In the genomic region with DNA sequence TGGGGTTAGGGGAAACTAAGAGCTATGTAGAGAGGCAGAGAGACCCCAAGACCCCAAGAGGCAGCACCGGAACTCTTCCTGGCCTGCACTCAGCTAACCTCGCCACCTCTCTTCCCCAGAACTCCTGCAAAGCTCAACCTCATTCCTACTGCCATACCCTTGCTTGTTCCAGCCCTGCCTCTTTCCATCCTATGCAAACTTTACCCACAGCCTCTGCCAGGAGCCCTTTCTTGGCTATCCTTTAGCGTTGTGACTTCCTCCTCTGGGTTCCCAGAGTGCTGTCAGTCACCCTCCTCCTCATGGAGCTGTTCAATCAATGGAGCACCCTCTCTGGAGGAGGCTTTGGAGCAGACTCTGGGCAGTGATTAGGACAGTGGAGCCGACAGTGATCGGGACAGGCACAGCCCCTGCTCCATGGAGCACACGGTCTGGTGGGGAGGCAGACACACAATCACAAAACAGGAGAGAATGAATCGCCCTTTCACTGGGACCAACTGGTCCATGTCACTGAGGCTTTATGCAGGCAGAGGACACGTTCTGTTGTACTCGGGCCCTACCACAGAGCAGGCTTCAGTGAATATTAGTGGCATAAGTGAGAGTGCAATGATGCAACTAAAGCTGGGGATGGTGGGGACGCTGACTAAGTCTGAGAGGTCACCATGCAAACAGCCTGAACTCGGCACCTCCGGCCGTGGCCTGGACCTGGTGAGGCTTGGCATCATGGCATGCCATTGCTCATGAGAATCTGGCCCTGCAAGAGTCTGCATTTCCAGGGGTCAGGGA, we compare ENCODE assay signal across 15 cellular contexts. TPM values are rescaled to one million over a fixed set of nuclear protein-coding genes. Genes with fewer than 3 reads are reported as not detected.
DNase-seq lines count a peak whose midpoint lies in the region; ATAC-seq, FAIRE-seq and TF ChIP-seq lines count a peak whose summit lies in the region.
"Had no signal": no experiment of that assay in that cellular context is flagged by ENCODE, and none has a peak within 500 bp of the region (broad histone marks: within the 10 kb centered on the region; RNA-seq: fewer than 3 reads in every experiment).

No MANE protein-coding gene starts in this region.

- no peaks in the 10 kb centered on the region for H3K79me2 ChIP-seq in H9 (ENCODE audit: insufficient read depth, low read length)
- no peaks in the 10 kb centered on the region for H3K79me2 ChIP-seq in PC-9 (ENCODE audit: low read depth)

- H3K18ac ChIP-seq in H9 (ENCODE audit: insufficient read length, low read depth, low read length) = no peak overlapping the region

- ATAC-seq in A549 (no peak), GM21381 (IDR thresholded peaks at IDR 0.05; ENCODE audit: unreplicated experiment) (no peak)

- CTCF ChIA-PET in A549 (lab: Yijun Ruan, JAX) = interaction anchor here (0.7 to 13.9 kb wide), 10 partner anchors 8 to 468 kb away, joined by 3 to 179 read pairs (median 4); no protein-coding TSS in a partner anchor
- CTCF ChIA-PET in PC-9 (lab: Charles Lee) = interaction anchor here (0.6 to 2.6 kb wide), 6 partner anchors 7 to 80 kb away, joined by 3 to 16 read pairs (median 4); no protein-coding TSS in a partner anchor

- no peaks in the 10 kb centered on the region for H3K27me3 ChIP-seq in H9 (ENCODE audit: insufficient read depth, low read length)
- no peaks in the 10 kb centered on the region for H3K27me3 ChIP-seq in PC-9 (ENCODE audit: insufficient read depth, low read depth)
- H3K27me3 ChIP-seq: testis had no signal

- no peak overlapping the region for H3K23ac ChIP-seq in H9 (ENCODE audit: insufficient read length, low read depth, low read length)

- intact Hi-C loops in PC-9 (cut with micrococcal nuclease; ENCODE audit: unreplicated experiment) = loop anchor here (1.0 to 2.0 kb wide), 4 partner anchors 7 to 95 kb away; partner anchors contain the start of gene P2RY2

- no peak for FAIRE-seq in A549 (lab: Jason Lieb, UNC)
- FAIRE-seq: A204.1, colon had no signal

- H3K9me3 ChIP-seq in A549 (no peaks in the 10 kb centered on the region), H9 (ENCODE audit: control insufficient read depth, low read depth, low read length) (no peaks in the 10 kb centered on the region), PC-9 (ENCODE audit: insufficient read depth, low read depth) (no peaks in the 10 kb centered on the region)
- H3K9me3 ChIP-seq: testis had no signal

- H4K91ac ChIP-seq in H9 (ENCODE audit: insufficient read length, low read depth, low read length) = no peak overlapping the region

- H3K4me2 ChIP-seq in A549 (no peak overlapping the region; the same call in 2 of the 3 replicates), H9 (ENCODE audit: insufficient read depth, insufficient read length, low read length) (no peak overlapping the region), PC-9 (peak overlapping the region; percentile 81)

- 78% methylated on average over 13 of the region's 13 CpGs for WGBS in A549 (ENCODE audit: missing lambda C conversion rate)
- WGBS in H9 (ENCODE audit: extremely low coverage, insufficient read length, low lambda C conversion rate) = no CpG with 5 or more reads among the region's 13 CpGs

- H2BK12ac ChIP-seq in H9 (ENCODE audit: insufficient read length, low read depth, low read length) = no peak overlapping the region

- H3K4me1 ChIP-seq in A549 (peaks cover 57% of the 10 kb centered on the region), H9 (ENCODE audit: insufficient read depth, low read length) (peaks cover 1% of the 10 kb centered on the region; the same call in 1 of the 2 replicates), PC-9 (replicated peaks; ENCODE audit: insufficient read depth) (peaks cover 91% of the 10 kb centered on the region)
- H3K4me1 ChIP-seq: testis had no signal

- no peak for TF ChIP-seq POLR2A in A549 (IDR thresholded peaks at IDR 0.05; ENCODE audit: low read length)

- POLR2A ChIA-PET in A549 (lab: Yijun Ruan, JAX) (no interaction called here), PC-9 (lab: Charles Lee; ENCODE audit: unreplicated experiment) (interaction anchor here (0.7 to 1.0 kb wide), 2 partner anchors 8 to 536 kb away, joined by 4 read pairs; no protein-coding TSS in a partner anchor)

- no peak overlapping the region for H2BK20ac ChIP-seq in H9 (ENCODE audit: low read depth, low read length, poor library complexity, severe bottlenecking)

- 0 out of 2 replicates have a peak overlapping the region, but pooled peaks have one; percentile 43 for H2BK15ac ChIP-seq in H9 (ENCODE audit: low read depth, low read length)

- TF ChIP-seq CTCF in A549 (IDR thresholded peaks at IDR 0.05) = no peak
- no peak for TF ChIP-seq CTCF in H9 (conservative IDR thresholded peaks at IDR 0.05)
- TF ChIP-seq CTCF in PC-9 (conservative IDR thresholded peaks at IDR 0.05) = no peak; the same call in 1 of the 2 replicates

- H3K4me3 Mint-ChIP-seq in H9 = no peak overlapping the region
- H3K4me3 Mint-ChIP-seq: activated naive CD8-positive, alpha-beta T cell treated with anti-CD3 and anti-CD28 coated beads for 36 hours had no signal

- no peak for DNase-seq in A549 (ENCODE audit: low read depth in 1 of 2, low spot score in 1 of 2)
- DNase-seq in H9 = no peak
- peak; percentile 93 to 99 for DNase-seq in PC-9
- peak; percentile 81 for DNase-seq in kidney tubule cell (ENCODE audit: low spot score)
- DNase-seq in NCI-H526 treated with DMSO at 0.1 percent for 48 hours (lab: John Stamatoyannopoulos, UW) = no peak
- DNase-seq in H4 (ENCODE audit: low spot score) = no peak
- no peak for DNase-seq in iPS-NIHi11 (ENCODE audit: low spot score)
- DNase-seq: activated naive CD8-positive, alpha-beta T cell treated with anti-CD3 and anti-CD28 coated beads for 36 hours; NCI-H2081; retina; RPMI8226; testis had no signal

- H3K23me2 ChIP-seq in H9 (ENCODE audit: insufficient read length, low read depth, low read length, poor library complexity, severe bottlenecking) = no peaks in the 10 kb centered on the region

- BruUV-seq in PC-9 (replicated peaks; lab: Mats Ljungman, UMichigan) = no TSS peak

- H3K27me3 Mint-ChIP-seq in H9 (ENCODE audit: low read depth) = peaks cover 1% of the 10 kb centered on the region
- H3K27me3 Mint-ChIP-seq: activated naive CD8-positive, alpha-beta T cell treated with anti-CD3 and anti-CD28 coated beads for 36 hours had no signal

- H3F3A ChIP-seq in PC-9 (ENCODE audit: insufficient read depth, low read depth) = peaks cover 68% of the 10 kb centered on the region

- H2BK120ac ChIP-seq in H9 (ENCODE audit: low read depth, low read length, poor library complexity, severe bottlenecking) = no peak overlapping the region

- no peaks in the 10 kb centered on the region for H4K20me1 ChIP-seq in H9 (ENCODE audit: control insufficient read depth, insufficient read depth, insufficient read length)
- H4K20me1 ChIP-seq in PC-9 (ENCODE audit: insufficient read depth) = no peaks in the 10 kb centered on the region

- no peak overlapping the region for H3T11ph ChIP-seq in H9 (ENCODE audit: low read length)

- no peak overlapping the region for H3K4ac ChIP-seq in H9 (ENCODE audit: low read depth, low read length)

- no peaks in the 10 kb centered on the region for H3K36me3 ChIP-seq in PC-9 (ENCODE audit: low read depth)

- no peak for TF ChIP-seq RAD21 in A549 (conservative IDR thresholded peaks at IDR 0.05 in 1 of 2, IDR thresholded peaks at IDR 0.05 in 1 of 2)

- H3K56ac ChIP-seq in H9 (ENCODE audit: insufficient read length, low read depth, low read length) = no peak overlapping the region

- H3K9me2 ChIP-seq in PC-9 (ENCODE audit: insufficient read depth) = no peaks in the 10 kb centered on the region

- no peak for TF ChIP-seq EP300 in A549 (IDR thresholded peaks at IDR 0.05)

- H3K9ac ChIP-seq in H9 (ENCODE audit: extremely low read depth, insufficient read length, low read length) = no peak overlapping the region

- H4K5ac ChIP-seq in H9 (ENCODE audit: insufficient read length, low read depth, low read length) = no peak overlapping the region

- peak overlapping the region; percentile 65 to 78; a peak in 5 of 6 replicates for H3K27ac ChIP-seq in A549
- H3K27ac ChIP-seq in H9 (ENCODE audit: insufficient read length, low read depth, low read length) = no peak overlapping the region
- H3K27ac ChIP-seq in PC-9 = peak overlapping the region; percentile 99
- H3K27ac ChIP-seq: testis had no signal

- H2AK5ac ChIP-seq in H9 (ENCODE audit: insufficient read length, low read length) = no peak overlapping the region

- H3K4me3 ChIP-seq in A549 (no peak overlapping the region), PC-9 (peak overlapping the region; percentile 20; the same call in 1 of the 2 replicates)
- H3K4me3 ChIP-seq: testis had no signal

- no peaks in the 10 kb centered on the region for H3K9me3 Mint-ChIP-seq in H9
- H3K9me3 Mint-ChIP-seq: activated naive CD8-positive, alpha-beta T cell treated with anti-CD3 and anti-CD28 coated beads for 36 hours had no signal

- no peak overlapping the region for H3K14ac ChIP-seq in H9 (ENCODE audit: insufficient read depth, low read length)

- H4K8ac ChIP-seq in H9 (replicated peaks; ENCODE audit: insufficient read length, low read depth, low read length) = no peak overlapping the region

- H3K36me3 Mint-ChIP-seq in H9 (ENCODE audit: insufficient read depth in 1 of 3, low read depth in 3 of 3) = no peaks in the 10 kb centered on the region
- H3K36me3 Mint-ChIP-seq: activated naive CD8-positive, alpha-beta T cell treated with anti-CD3 and anti-CD28 coated beads for 36 hours had no signal

- H2BK5ac ChIP-seq in H9 (ENCODE audit: insufficient read length, low read length) = no peak overlapping the region

- H3K27ac Mint-ChIP-seq in H9 = no peak overlapping the region
- H3K27ac Mint-ChIP-seq: activated naive CD8-positive, alpha-beta T cell treated with anti-CD3 and anti-CD28 coated beads for 36 hours had no signal

- no peaks in the 10 kb centered on the region for H3K79me1 ChIP-seq in H9 (ENCODE audit: insufficient read depth, low read depth, low read length, poor library complexity, severe bottlenecking)

- peaks cover 3% of the 10 kb centered on the region in 2 experiments for H3K4me1 Mint-ChIP-seq in H9
- H3K4me1 Mint-ChIP-seq: activated naive CD8-positive, alpha-beta T cell treated with anti-CD3 and anti-CD28 coated beads for 36 hours had no signal

- H2AFZ ChIP-seq in H9 (ENCODE audit: low read length) (no peak overlapping the region), PC-9 (no peak overlapping the region)

RNA-seq across cellular contexts. Expression of gene P2RY2, which starts 24.6 kb away (rescaled TPM):
- 3.7 and 5.2 TPM in 2 replicates for polyA plus RNA-seq in A549 (2011; rRNA removed)
- 7.6 and 11.4 TPM in 2 replicates for polyA plus RNA-seq in A549 (2012; cell fraction: cytosol; rRNA removed)
- 10.3 and 15.5 TPM in 2 replicates for polyA plus RNA-seq in A549 (2012; cell fraction: nucleus; rRNA removed)
- polyA plus RNA-seq in A549 (2017; fragmentation: RNase III; extraction: RNeasy Plus Mini Kit Qiagen cat#74134 plus additional on column Dnase treatment) = 6.1 to 6.4 TPM (median 6.4 TPM) in 3 replicates
- 6.8 and 8.8 TPM in 2 replicates for polyA minus RNA-seq in A549 (2011; rRNA and poly(A)+ RNA removed)
- total RNA-seq in H9 (2021) = 0.26 and 0.35 TPM in 2 replicates
- total RNA-seq in PC-9 (2021) = 19.8 and 22.5 TPM in 2 replicates
- not detected in 2 replicates for total RNA-seq in H4 (2014; rRNA removed; shearing (Covaris generic))
- total RNA-seq: activated naive CD8-positive, alpha-beta T cell treated with anti-CD3 and anti-CD28 coated beads for 36 hours had no signal

RNA-seq across cellular contexts. Expression of gene FCHSD2, which starts 51.3 kb away (rescaled TPM):
- polyA plus RNA-seq in A549 (2011; rRNA removed) (15.0 and 19.0 TPM in 2 replicates), A549 (2017; fragmentation: RNase III; extraction: RNeasy Plus Mini Kit Qiagen cat#74134 plus additional on column Dnase treatment) (9.4 to 10.5 TPM (median 10.5 TPM) in 3 replicates)
- polyA plus RNA-seq in A549 (2012; cell fraction: cytosol; rRNA removed) = 6.6 and 7.7 TPM in 2 replicates
- polyA plus RNA-seq in A549 (2012; cell fraction: nucleus; rRNA removed) = 7.0 and 9.3 TPM in 2 replicates
- polyA minus RNA-seq in A549 (2011; rRNA and poly(A)+ RNA removed) = 8.8 and 9.8 TPM in 2 replicates
- total RNA-seq in H9 (2021) (17.8 and 19.2 TPM in 2 replicates), PC-9 (2021) (20.5 and 22.6 TPM in 2 replicates)
- 3.7 and 5.0 TPM in 2 replicates for total RNA-seq in H4 (2014; rRNA removed; shearing (Covaris generic))

Comparison
In these comparisons a context has a peak if more than half of its experiments do, and no peak if none do; other contexts are left out.
1. DNase-seq: peak in PC-9 (2 of 2) and kidney tubule cell (single experiment); none in A549 (0 of 2), H9 (single experiment), NCI-H526 treated with DMSO at 0.1 percent for 48 hours (single experiment), H4 (single experiment) and iPS-NIHi11 (single experiment).
2. RNA of gene P2RY2, which starts 24.6 kb away (total RNA-seq): 19.8 to 22.5 TPM in PC-9; 0.26 to 0.35 TPM in H9 and not detected in H4; every median in the first group is over 10 times any median in the second.